ENCODE assay signal across 16 cellular contexts in genomic region chr22:30872282-30873041, GRCh38.
A peak's percentile ranks its signal among the peaks of the same experiment; 100 is the strongest.
DNase-seq lines count a peak whose midpoint lies in the region; ATAC-seq and TF ChIP-seq lines count a peak whose summit lies in the region.
"Had no signal": no experiment of that assay in that cellular context is flagged by ENCODE, and none has a peak within 500 bp of the region (broad histone marks: within the 10 kb centered on the region; RNA-seq: fewer than 3 reads in every experiment).

No MANE protein-coding gene starts in this region.

- TF ChIP-seq CTCF in VCaP (conservative IDR thresholded peaks at IDR 0.05), result no peak

- no peaks in the 10 kb centered on the region; the same call in 1 of the 2 replicates for H3K36me3 ChIP-seq in H7 (replicated peaks; ENCODE audit: control insufficient read depth, insufficient read depth, low read length)
- H3K36me3 ChIP-seq: BLaER1 treated with 17β-estradiol and CSF1 and Interleukin-3, amounts not matched to agents 10 nM and 100 nM; Peyer's patch had no signal

- peak; percentile 46 for DNase-seq in H7
- peak; percentile 44 for DNase-seq in islet precursor cell
- peak; percentile 81 for DNase-seq in retina
- DNase-seq in dermis blood vessel endothelial cell, result no peak
- DNase-seq: activated CD4-positive, alpha-beta T cell treated with anti-CD3 and anti-CD28 coated beads for 4 hours; activated T-cell treated with anti-CD3 and anti-CD28 coated beads, Interleukin-2, amount 50 U/mL, for 24 hours; IMR-90; NCI-H1092; NCI-H524; stimulated activated CD4-positive, alpha-beta T cell treated with anti-CD3 and anti-CD28 coated beads, Interleukin-1b, Interleukin-23, amount 100 ng/mL, for 48 hours had no signal

- ATAC-seq in GM18517 (IDR thresholded peaks at IDR 0.05; ENCODE audit: unreplicated experiment) (no peak), GM21390 (IDR thresholded peaks at IDR 0.05; ENCODE audit: unreplicated experiment) (no peak), HG02610 (IDR thresholded peaks at IDR 0.05; ENCODE audit: unreplicated experiment) (no peak)

- no peaks in the 10 kb centered on the region for H3K27me3 ChIP-seq in H7 (ENCODE audit: control insufficient read depth, insufficient read depth, low read length)
- H3K27me3 ChIP-seq: BLaER1 treated with 17β-estradiol and CSF1 and Interleukin-3, amounts not matched to agents 10 nM and 100 nM; Peyer's patch had no signal

- H3K27ac ChIP-seq in VCaP, result peak overlapping the region; percentile 60
- H3K27ac ChIP-seq: BLaER1 treated with 17β-estradiol and CSF1 and Interleukin-3, amounts not matched to agents 10 nM and 100 nM; Peyer's patch had no signal

- no peak overlapping the region for H3K4me3 ChIP-seq in H7 (ENCODE audit: insufficient read depth, low read depth, low read length)
- H3K4me3 ChIP-seq: BLaER1 treated with 17β-estradiol and CSF1 and Interleukin-3, amounts not matched to agents 10 nM and 100 nM; Peyer's patch had no signal
